In genomic region chr10:61973923-61974322, GRCh38 we compare ENCODE assay signal across 15 cellular contexts.
DNase-seq lines count a peak whose midpoint lies in the region; ATAC-seq, FAIRE-seq and TF ChIP-seq lines count a peak whose summit lies in the region.
"Had no signal": no experiment of that assay in that cellular context is flagged by ENCODE, and none has a peak within 500 bp of the region (broad histone marks: within the 10 kb centered on the region; RNA-seq: fewer than 3 reads in every experiment).

No MANE protein-coding gene starts in this region.

- H2AFZ ChIP-seq in astrocyte (ENCODE audit: low read depth, low read length) = no peak overlapping the region

- no peak for TF ChIP-seq EP300 in transverse colon (IDR thresholded peaks at IDR 0.05; ENCODE audit: low read depth)

- peaks cover 8% of the 10 kb centered on the region for H4K20me1 ChIP-seq in astrocyte (ENCODE audit: insufficient read depth, low read length)

- WGBS in transverse colon (ENCODE audit: low coverage in 1 of 2), 2 donors = 77 to 86% methylated on average over 4 of the region's 4 CpGs

- H3K27me3 Mint-ChIP-seq in activated T-cell treated with anti-CD3 and anti-CD28 coated beads, Interleukin-2, amount 50 U/mL, for 72 hours (ENCODE audit: low read depth) = no peaks in the 10 kb centered on the region
- H3K27me3 Mint-ChIP-seq in astrocyte (ENCODE audit: low read depth, unreplicated experiment) = no peaks in the 10 kb centered on the region
- no peaks in the 10 kb centered on the region for H3K27me3 Mint-ChIP-seq in memory B cell
- H3K27me3 Mint-ChIP-seq: activated naive CD8-positive, alpha-beta T cell treated with anti-CD3 and anti-CD28 coated beads, Interleukin-2, amount 10 ng/mL, durations not matched to agents 7 days and 5 days; natural killer cell treated with Interleukin-12 subunit alpha and Interleukin-12 subunit beta and Interleukin-15 and Interleukin-18, amount 100 ng/mL, for 72 hours had no signal

- H3K27me3 ChIP-seq in astrocyte (ENCODE audit: insufficient read depth, low read length) = no peaks in the 10 kb centered on the region
- H3K27me3 ChIP-seq in transverse colon = no peaks in the 10 kb centered on the region
- H3K27me3 ChIP-seq: colonic mucosa, Peyer's patch, tibial nerve had no signal

- peaks cover 17 to 47% of the 10 kb centered on the region in 2 donors for H3K36me3 Mint-ChIP-seq in activated T-cell treated with anti-CD3 and anti-CD28 coated beads, Interleukin-2, amount 50 U/mL, for 72 hours (ENCODE audit: insufficient read depth in 2 of 2)
- H3K36me3 Mint-ChIP-seq in astrocyte (ENCODE audit: low read depth, unreplicated experiment) = peaks cover 6% of the 10 kb centered on the region
- peaks cover 29% of the 10 kb centered on the region for H3K36me3 Mint-ChIP-seq in memory B cell

- peak overlapping the region; percentile 54 for H3K4me2 ChIP-seq in astrocyte (ENCODE audit: low read length)

- H3K36me3 ChIP-seq in astrocyte (ENCODE audit: insufficient read depth, low read length) (no peaks in the 10 kb centered on the region), transverse colon (no peaks in the 10 kb centered on the region)
- H3K36me3 ChIP-seq: colonic mucosa, Peyer's patch, tibial nerve had no signal

- H3K9me3 ChIP-seq in astrocyte (ENCODE audit: insufficient read depth, low read depth, low read length) = no peaks in the 10 kb centered on the region
- H3K9me3 ChIP-seq in transverse colon = no peaks in the 10 kb centered on the region
- H3K9me3 ChIP-seq: colonic mucosa, tibial nerve had no signal

- no peak overlapping the region for H3K4me3 ChIP-seq in astrocyte (ENCODE audit: insufficient read depth, low read depth, low read length)
- no peak overlapping the region for H3K4me3 ChIP-seq in transverse colon
- H3K4me3 ChIP-seq: colonic mucosa, Peyer's patch, tibial nerve had no signal

- no peak for DNase-seq in activated T-cell treated with anti-CD3 and anti-CD28 coated beads, Interleukin-2, amount 50 U/mL, for 72 hours
- DNase-seq in activated T-cell treated with anti-CD3 and anti-CD28 coated beads for 4 hours = no peak
- no peak for DNase-seq in astrocyte (ENCODE audit: low read depth)
- DNase-seq in memory B cell (ENCODE audit: low spot score in 2 of 2) = no peak
- no peak for DNase-seq in transverse colon
- no peak for DNase-seq in NCI-H1105 treated with DMSO at 0.1 percent for 48 hours (lab: John Stamatoyannopoulos, UW)
- DNase-seq in NCI-H187 (lab: John Stamatoyannopoulos, UW) = no peak
- no peak for DNase-seq in SHP77 treated with DMSO at 0.1 percent for 48 hours (lab: John Stamatoyannopoulos, UW)
- DNase-seq: activated naive CD8-positive, alpha-beta T cell treated with anti-CD3 and anti-CD28 coated beads, Interleukin-2, amount 10 ng/mL, durations not matched to agents 7 days and 5 days; Calu3 had no signal

- TF ChIP-seq CTCF in astrocyte (IDR thresholded peaks at IDR 0.05; ENCODE audit: insufficient read depth, low read depth, low read length) (no peak), transverse colon (IDR thresholded peaks at IDR 0.05) (no peak)

- peaks cover 27% of the 10 kb centered on the region for H3K79me2 ChIP-seq in astrocyte (ENCODE audit: insufficient read depth, low read length)

- H3K4me3 Mint-ChIP-seq in activated T-cell treated with anti-CD3 and anti-CD28 coated beads, Interleukin-2, amount 50 U/mL, for 72 hours = peak overlapping the region in 1 of 2 donors; percentile 38
- H3K4me3 Mint-ChIP-seq in astrocyte (ENCODE audit: unreplicated experiment) (no peak overlapping the region), memory B cell (peak overlapping the region; percentile 63)
- H3K4me3 Mint-ChIP-seq: activated naive CD8-positive, alpha-beta T cell treated with anti-CD3 and anti-CD28 coated beads, Interleukin-2, amount 10 ng/mL, durations not matched to agents 7 days and 5 days; natural killer cell treated with Interleukin-12 subunit alpha and Interleukin-12 subunit beta and Interleukin-15 and Interleukin-18, amount 100 ng/mL, for 72 hours had no signal

- in situ Hi-C loops in transverse colon (cut with MboI; ENCODE audit: low pct_ligation_motif_present in 1 of 4, low pct_unique_long_range_greater_than_20kb in 1 of 4, low sequenced_read_pairs in 3 of 4) = no loop called here

- no peak overlapping the region for H3K9ac ChIP-seq in astrocyte (ENCODE audit: low read length)

- ATAC-seq in activated T-cell treated with anti-CD3 and anti-CD28 coated beads, Interleukin-2, amount 50 U/mL, for 72 hours (replicated peaks in 1 of 2) = no peak
- no peak for ATAC-seq in memory B cell (ENCODE audit: low read depth)
- ATAC-seq: natural killer cell treated with Interleukin-12 subunit alpha and Interleukin-12 subunit beta and Interleukin-15 and Interleukin-18, amount 100 ng/mL, for 72 hours had no signal

- H3K9me3 Mint-ChIP-seq in activated T-cell treated with anti-CD3 and anti-CD28 coated beads, Interleukin-2, amount 50 U/mL, for 72 hours = peaks cover 0 to 5% of the 10 kb centered on the region in 2 donors
- H3K9me3 Mint-ChIP-seq in astrocyte (ENCODE audit: unreplicated experiment) = peaks cover 2% of the 10 kb centered on the region
- peaks cover 2% of the 10 kb centered on the region for H3K9me3 Mint-ChIP-seq in memory B cell
- H3K9me3 Mint-ChIP-seq: natural killer cell treated with Interleukin-12 subunit alpha and Interleukin-12 subunit beta and Interleukin-15 and Interleukin-18, amount 100 ng/mL, for 72 hours had no signal

- intact Hi-C loops in transverse colon (cut with DNase I; ENCODE audit: low total_unique reads) = loop anchor here (10.0 kb wide), 1 partner anchor 61 kb away; no protein-coding TSS in a partner anchor

- peaks cover 58% of the 10 kb centered on the region for H3K4me1 Mint-ChIP-seq in activated T-cell treated with anti-CD3 and anti-CD28 coated beads, Interleukin-2, amount 50 U/mL, for 72 hours (ENCODE audit: low read depth)
- H3K4me1 Mint-ChIP-seq in astrocyte (ENCODE audit: low read depth, unreplicated experiment) = peaks cover 33% of the 10 kb centered on the region
- peaks cover 39% of the 10 kb centered on the region for H3K4me1 Mint-ChIP-seq in memory B cell

- peak overlapping the region; percentile 85 for H3K27ac Mint-ChIP-seq in activated T-cell treated with anti-CD3 and anti-CD28 coated beads, Interleukin-2, amount 50 U/mL, for 72 hours
- no peak overlapping the region for H3K27ac Mint-ChIP-seq in astrocyte (ENCODE audit: unreplicated experiment)
- H3K27ac Mint-ChIP-seq in memory B cell = peak overlapping the region; percentile 92
- H3K27ac Mint-ChIP-seq: activated naive CD8-positive, alpha-beta T cell treated with anti-CD3 and anti-CD28 coated beads, Interleukin-2, amount 10 ng/mL, durations not matched to agents 7 days and 5 days had no signal

- H3K27ac ChIP-seq in astrocyte (ENCODE audit: low read depth, low read length) = peak overlapping the region; percentile 3
- peak overlapping the region; percentile 53 to 68 (median 58) for H3K27ac ChIP-seq in transverse colon
- H3K27ac ChIP-seq: HL-60 had no signal

- H3K4me1 ChIP-seq in astrocyte (ENCODE audit: insufficient read depth, low read length) (peaks cover 28% of the 10 kb centered on the region), transverse colon (peaks cover 4 to 54% (median 34%) of the 10 kb centered on the region in 4 donors)

- FAIRE-seq in astrocyte (lab: Jason Lieb, UNC) = no peak

- no peak for TF ChIP-seq POLR2A in transverse colon (IDR thresholded peaks at IDR 0.05)
